Comparison of ENCODE assay signal across 1 cellular context in genomic region chr22:46132193-46132829, GRCh38.
TF ChIP-seq lines count a peak whose summit lies in the region.

No MANE protein-coding gene starts in this region.

TF ChIP-seq in HepG2, 621 proteins besides CTCF, POLR2A, EP300 and RAD21:
- TF ChIP-seq JUN (CRISPR knock-in tag; IDR thresholded peaks at IDR 0.05) (0 out of 2 replicates have a peak, but pooled peaks have one; percentile 43), ZNF563 (CRISPR knock-in tag; IDR thresholded peaks at IDR 0.05) (peak; percentile 47; the same call in 1 of the 2 replicates), ZNF709 (CRISPR knock-in tag; IDR thresholded peaks at IDR 0.05) (0 out of 2 replicates have a peak, but pooled peaks have one; percentile 37), ZFP36L1 (CRISPR knock-in tag; IDR thresholded peaks at IDR 0.05) (0 out of 2 replicates have a peak, but pooled peaks have one; percentile 16), ARHGAP35 (CRISPR knock-in tag; IDR thresholded peaks at IDR 0.05; ENCODE audit: borderline replicate concordance) (peak; percentile 0; the same call in 1 of the 2 replicates), ZNF883 (CRISPR knock-in tag; IDR thresholded peaks at IDR 0.05; ENCODE audit: not compliant biosample characterization) (peak; percentile 10), ZNF484 (CRISPR knock-in tag; IDR thresholded peaks at IDR 0.05; ENCODE audit: borderline replicate concordance, low read depth) (0 out of 2 replicates have a peak, but pooled peaks have one; percentile 37)
- TF ChIP-seq, protein P1, sequence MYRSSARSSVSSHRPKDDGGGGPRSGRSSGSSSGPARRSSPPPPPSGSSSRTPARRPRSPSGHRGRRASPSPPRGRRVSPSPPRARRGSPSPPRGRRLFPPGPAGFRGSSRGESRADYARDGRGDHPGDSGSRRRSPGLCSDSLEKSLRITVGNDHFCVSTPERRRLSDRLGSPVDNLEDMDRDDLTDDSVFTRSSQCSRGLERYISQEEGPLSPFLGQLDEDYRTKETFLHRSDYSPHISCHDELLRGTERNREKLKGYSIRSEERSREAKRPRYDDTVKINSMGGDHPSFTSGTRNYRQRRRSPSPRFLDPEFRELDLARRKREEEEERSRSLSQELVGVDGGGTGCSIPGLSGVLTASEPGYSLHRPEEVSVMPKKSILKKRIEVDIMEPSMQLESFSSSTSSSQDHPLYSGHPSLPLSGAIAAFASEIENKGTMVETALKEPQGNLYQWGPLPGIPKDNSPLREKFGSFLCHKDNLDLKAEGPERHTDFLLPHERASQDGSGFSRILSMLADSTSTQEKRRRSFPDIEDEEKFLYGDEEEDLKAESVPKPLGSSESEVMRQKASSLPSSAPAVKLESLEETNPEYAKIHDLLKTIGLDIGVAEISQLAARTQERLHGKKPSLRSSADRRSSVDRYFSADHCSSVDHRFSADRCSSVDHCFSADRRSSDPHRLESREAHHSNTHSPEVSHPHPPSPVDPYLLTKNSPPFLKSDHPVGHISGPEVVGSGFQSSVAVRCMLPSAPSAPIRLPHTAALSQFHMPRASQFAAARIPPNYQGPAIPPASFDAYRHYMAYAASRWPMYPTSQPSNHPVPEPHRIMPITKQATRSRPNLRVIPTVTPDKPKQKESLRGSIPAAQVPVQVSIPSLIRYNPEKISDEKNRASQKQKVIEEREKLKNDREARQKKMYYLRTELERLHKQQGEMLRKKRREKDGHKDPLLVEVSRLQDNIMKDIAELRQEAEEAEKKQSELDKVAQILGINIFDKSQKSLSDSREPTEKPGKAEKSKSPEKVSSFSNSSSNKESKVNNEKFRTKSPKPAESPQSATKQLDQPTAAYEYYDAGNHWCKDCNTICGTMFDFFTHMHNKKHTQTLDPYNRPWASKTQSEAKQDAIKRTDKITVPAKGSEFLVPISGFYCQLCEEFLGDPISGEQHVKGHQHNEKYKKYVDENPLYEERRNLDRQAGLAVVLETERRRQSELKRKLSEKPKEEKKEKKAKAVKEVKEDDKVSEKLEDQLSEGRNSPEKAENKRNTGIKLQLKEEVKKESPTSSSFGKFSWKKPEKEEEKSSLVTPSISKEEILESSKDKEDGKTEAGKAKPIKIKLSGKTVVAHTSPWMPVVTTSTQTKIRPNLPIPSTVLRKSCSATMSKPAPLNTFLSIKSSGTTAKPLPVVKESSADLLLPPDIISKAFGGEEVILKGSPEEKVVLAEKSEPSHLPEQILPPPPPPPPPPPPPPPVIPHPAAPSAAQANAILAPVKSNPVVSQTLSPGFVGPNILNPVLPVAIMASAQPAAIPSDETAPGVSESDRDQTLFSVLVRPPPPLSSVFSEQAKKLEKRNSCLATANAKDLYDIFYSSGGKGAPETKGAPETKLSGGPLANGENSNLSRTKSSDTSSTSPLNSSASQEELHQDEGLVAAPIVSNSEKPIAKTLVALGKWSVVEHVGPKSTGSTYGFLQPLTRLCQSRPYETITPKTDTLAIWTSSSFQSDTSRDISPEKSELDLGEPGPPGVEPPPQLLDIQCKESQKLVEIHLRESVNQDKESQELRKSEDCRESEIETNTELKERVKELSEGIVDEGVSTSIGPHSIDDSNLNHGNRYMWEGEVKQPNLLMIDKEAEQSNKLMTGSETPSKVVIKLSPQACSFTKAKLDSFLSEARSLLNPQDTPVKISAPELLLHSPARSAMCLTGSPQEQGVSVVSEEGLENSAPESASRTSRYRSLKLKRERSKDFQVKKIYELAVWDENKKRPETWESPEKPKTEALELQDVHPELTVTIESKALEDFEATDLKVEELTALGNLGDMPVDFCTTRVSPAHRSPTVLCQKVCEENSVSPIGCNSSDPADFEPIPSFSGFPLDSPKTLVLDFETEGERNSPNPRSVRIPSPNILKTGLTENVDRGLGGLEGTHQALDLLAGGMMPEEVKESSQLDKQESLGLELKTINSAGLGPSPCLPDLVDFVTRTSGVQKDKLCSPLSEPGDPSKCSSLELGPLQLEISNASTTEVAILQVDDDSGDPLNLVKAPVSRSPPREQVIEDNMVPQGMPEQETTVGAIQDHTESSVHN (CRISPR knock-in tag; IDR thresholded peaks at IDR 0.05), result 0 out of 2 replicates have a peak, but pooled peaks have one; percentile 46
- TF ChIP-seq, protein P2, sequence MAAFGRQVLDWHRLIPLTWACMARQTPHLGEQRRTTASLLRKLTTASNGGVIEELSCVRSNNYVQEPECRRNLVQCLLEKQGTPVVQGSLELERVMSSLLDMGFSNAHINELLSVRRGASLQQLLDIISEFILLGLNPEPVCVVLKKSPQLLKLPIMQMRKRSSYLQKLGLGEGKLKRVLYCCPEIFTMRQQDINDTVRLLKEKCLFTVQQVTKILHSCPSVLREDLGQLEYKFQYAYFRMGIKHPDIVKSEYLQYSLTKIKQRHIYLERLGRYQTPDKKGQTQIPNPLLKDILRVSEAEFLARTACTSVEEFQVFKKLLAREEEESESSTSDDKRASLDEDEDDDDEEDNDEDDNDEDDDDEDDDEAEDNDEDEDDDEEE (CRISPR knock-in tag; IDR thresholded peaks at IDR 0.05), result 0 out of 2 replicates have a peak, but pooled peaks have one; percentile 43
